Comparison of ENCODE assay signal across 2 cellular contexts in genomic region chr20:35267092-35267491, GRCh38.
TF ChIP-seq lines count a peak whose summit lies in the region.

No MANE protein-coding gene starts in this region.

TF ChIP-seq in IMR-90, 13 proteins besides CTCF, POLR2A, EP300 and RAD21:
- TF ChIP-seq CHD1 (IDR thresholded peaks at IDR 0.05; ENCODE audit: low read depth, low read length) (no peak), RCOR1 (IDR thresholded peaks at IDR 0.05; ENCODE audit: insufficient replicate concordance, low read length) (no peak), FOS (IDR thresholded peaks at IDR 0.05; ENCODE audit: low read depth, low read length) (no peak), NFE2L2 (IDR thresholded peaks at IDR 0.05; ENCODE audit: low read depth, low read length) (no peak), SMC3 (IDR thresholded peaks at IDR 0.05; ENCODE audit: low read depth, low read length) (no peak), ELK1 (IDR thresholded peaks at IDR 0.05; ENCODE audit: borderline replicate concordance, low read depth, low read length) (no peak), MAFK (IDR thresholded peaks at IDR 0.05; ENCODE audit: low read depth, low read length) (no peak), USF2 (IDR thresholded peaks at IDR 0.05; ENCODE audit: low read depth, low read length) (no peak), CEBPB (IDR thresholded peaks at IDR 0.05; ENCODE audit: low read depth, low read length) (no peak)

TF ChIP-seq in WTC11, 78 proteins besides CTCF, POLR2A, EP300 and RAD21:
- no peak for TF ChIP-seq SMAD3 (CRISPR knock-in tag; IDR thresholded peaks at IDR 0.05; ENCODE audit: borderline replicate concordance)
- TF ChIP-seq ESRRA (CRISPR knock-in tag; IDR thresholded peaks at IDR 0.05; ENCODE audit: borderline replicate concordance), result no peak
- no peak for TF ChIP-seq ZNF532 (CRISPR knock-in tag; IDR thresholded peaks at IDR 0.05; ENCODE audit: borderline replicate concordance)
- no peak for TF ChIP-seq RORB (CRISPR knock-in tag; IDR thresholded peaks at IDR 0.05)
- no peak for TF ChIP-seq NR2C2 (CRISPR knock-in tag; IDR thresholded peaks at IDR 0.05)
- TF ChIP-seq FOXP4 (CRISPR knock-in tag; IDR thresholded peaks at IDR 0.05), result no peak
- no peak for TF ChIP-seq ATF6 (CRISPR knock-in tag; IDR thresholded peaks at IDR 0.05)
- no peak for TF ChIP-seq E2F4 (CRISPR knock-in tag; IDR thresholded peaks at IDR 0.05; ENCODE audit: borderline replicate concordance, low read depth)
- no peak for TF ChIP-seq ZBTB43 (CRISPR knock-in tag; IDR thresholded peaks at IDR 0.05)
- no peak for TF ChIP-seq ATF3 (CRISPR knock-in tag; conservative IDR thresholded peaks at IDR 0.05)
- no peak for TF ChIP-seq ZNF232 (CRISPR knock-in tag; IDR thresholded peaks at IDR 0.05)
- no peak for TF ChIP-seq JAZF1 (CRISPR knock-in tag; IDR thresholded peaks at IDR 0.05)
- no peak for TF ChIP-seq AR (CRISPR knock-in tag; IDR thresholded peaks at IDR 0.05)
- TF ChIP-seq CBFB (CRISPR knock-in tag; IDR thresholded peaks at IDR 0.05; ENCODE audit: low read depth), result no peak
- no peak for TF ChIP-seq FOXP1 (CRISPR knock-in tag; IDR thresholded peaks at IDR 0.05; ENCODE audit: borderline replicate concordance)
- TF ChIP-seq ZNF512 (CRISPR knock-in tag; IDR thresholded peaks at IDR 0.05; ENCODE audit: borderline replicate concordance), result no peak
- TF ChIP-seq ETV6 (CRISPR knock-in tag; IDR thresholded peaks at IDR 0.05), result no peak
- no peak for TF ChIP-seq ARID4B (CRISPR knock-in tag; IDR thresholded peaks at IDR 0.05; ENCODE audit: borderline replicate concordance)
- TF ChIP-seq ZNF423 (CRISPR knock-in tag; IDR thresholded peaks at IDR 0.05), result no peak
TF ChIP-seq in WTC11: peak in this region for 0.
